8 cellular contexts compared by ENCODE assay signal in the genomic region with DNA sequence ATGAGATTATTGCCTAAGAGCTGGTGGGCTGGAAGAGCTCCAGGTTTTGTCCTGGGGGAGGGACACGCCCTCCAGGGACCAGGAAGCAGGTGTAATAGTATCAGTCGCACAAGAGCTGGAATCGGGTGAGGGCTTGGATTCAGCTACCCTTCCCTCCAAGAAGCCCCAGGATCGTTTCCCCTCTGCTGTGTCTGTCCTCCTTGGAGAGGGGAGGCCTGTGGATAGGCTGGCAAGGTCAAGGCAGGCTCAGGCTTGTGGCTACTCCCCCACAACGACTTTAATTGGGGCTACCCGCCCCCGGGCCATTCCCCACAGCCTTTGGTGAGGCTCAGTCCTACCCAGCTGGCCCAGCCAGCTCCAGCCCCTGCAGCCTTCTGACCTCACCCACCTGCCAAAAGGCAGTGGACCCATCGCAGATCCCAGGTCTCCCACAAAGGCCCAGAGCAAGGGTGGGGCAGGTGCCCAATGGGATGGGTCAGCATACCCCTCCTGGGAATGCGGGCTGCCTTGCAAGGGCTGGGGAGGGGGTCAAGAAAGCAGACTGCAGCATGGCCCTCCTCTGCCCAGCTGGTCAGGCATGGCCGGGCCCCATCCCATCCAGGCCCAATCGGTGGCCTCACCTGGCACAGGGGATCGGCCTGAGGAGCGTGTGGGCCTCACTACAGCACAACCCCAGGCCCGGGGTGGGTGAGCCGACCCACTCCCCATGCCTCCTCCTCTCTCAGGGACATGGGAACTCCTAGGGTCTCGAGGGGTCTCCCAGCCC. TPM values are rescaled to one million over a fixed set of nuclear protein-coding genes. Genes with fewer than 3 reads are reported as not detected.
DNase-seq lines count a peak whose midpoint lies in the region; ATAC-seq and TF ChIP-seq lines count a peak whose summit lies in the region.

No MANE protein-coding gene starts in this region.

- no peaks in the 10 kb centered on the region for H3K36me3 Mint-ChIP-seq in HFFc6 (ENCODE audit: low read depth)
- H3K36me3 Mint-ChIP-seq in activated B cell treated with CpG ODN at 0.5 μM for 24 hours (ENCODE audit: low read depth): peaks cover 3% of the 10 kb centered on the region

- H3K27ac Mint-ChIP-seq in HFFc6 (peak overlapping the region; percentile 45; the same call in 1 of the 2 replicates), activated B cell treated with CpG ODN at 0.5 μM for 24 hours (no peak overlapping the region)

- WGBS in heart left ventricle, 4 donors: 15 to 28% (median 25%) methylated on average over 14 to 16 of the region's 16 CpGs

- peak overlapping the region; percentile 88 to 99 (median 98) for H3K27ac ChIP-seq in heart left ventricle

- peaks cover 0 to 32% (median 18%) of the 10 kb centered on the region in 9 donors for H3K36me3 ChIP-seq in heart left ventricle

- ATAC-seq in activated B cell treated with CpG ODN at 0.5 μM for 24 hours (ENCODE audit: low read depth) (no peak), heart left ventricle (peak in 2 of 4 donors; percentile 1 to 23), sciatic nerve (peak; percentile 7)

- TF ChIP-seq CTCF in AG04449 (IDR thresholded peaks at IDR 0.05; ENCODE audit: insufficient read depth, low read length, missing control alignments) (no peak), HFFc6 (IDR thresholded peaks at IDR 0.05) (no peak), activated B cell treated with CpG ODN at 0.5 μM for 24 hours (IDR thresholded peaks at IDR 0.05) (no peak), heart left ventricle (IDR thresholded peaks at IDR 0.05) (no peak)

- H3K9me3 Mint-ChIP-seq in HFFc6 (no peaks in the 10 kb centered on the region), activated B cell treated with CpG ODN at 0.5 μM for 24 hours (no peaks in the 10 kb centered on the region)

- no peaks in the 10 kb centered on the region for H3K27me3 ChIP-seq in heart left ventricle

- POLR2A ChIA-PET in AG04449 (lab: Yijun Ruan, JAX) (interaction anchor here (0.8 kb wide), 1 partner anchor 13 kb away, joined by 4 read pairs; a partner anchor contains a TSS), activated B cell treated with CpG ODN at 0.5 μM for 24 hours (lab: Charles Lee) (no interaction called here)

- no peaks in the 10 kb centered on the region for H3K9me3 ChIP-seq in heart left ventricle

- peak in 1 of 2 donors; percentile 36 for TF ChIP-seq POLR2A in heart left ventricle (IDR thresholded peaks at IDR 0.05)

- H3K4me3 Mint-ChIP-seq in HFFc6 (peak overlapping the region; percentile 78), activated B cell treated with CpG ODN at 0.5 μM for 24 hours (peak overlapping the region; percentile 67)

- H3K4me1 Mint-ChIP-seq in HFFc6 (ENCODE audit: low read depth) (peaks cover 23% of the 10 kb centered on the region), activated B cell treated with CpG ODN at 0.5 μM for 24 hours (peaks cover 24% of the 10 kb centered on the region)

- intact Hi-C loops in activated B cell treated with CpG ODN at 0.5 μM for 24 hours (cut with micrococcal nuclease): no loop called here
- intact Hi-C loops in heart left ventricle (cut with DNase I): loop anchor here in 2 of 10 donors (5.0 kb wide), 3 partner anchors 45 to 65 kb away; no protein-coding TSS in a partner anchor
- intact Hi-C loops in sciatic nerve (cut with DNase I): no loop called here

- H3K27me3 Mint-ChIP-seq in HFFc6 (ENCODE audit: insufficient read depth) (peaks cover 8% of the 10 kb centered on the region; the same call in 1 of the 2 replicates), activated B cell treated with CpG ODN at 0.5 μM for 24 hours (no peaks in the 10 kb centered on the region)

- DNase-seq in AG04449 (ENCODE audit: low read depth, low spot score) (no peak), HFFc6 (no peak), activated B cell treated with CpG ODN at 0.5 μM for 24 hours (no peak), heart left ventricle (peak; percentile 60 to 81 (median 73)), sciatic nerve (ENCODE audit: low spot score) (no peak), NCI-H146 treated with DMSO at 0.1 percent for 48 hours (lab: John Stamatoyannopoulos, UW; ENCODE audit: unreplicated experiment) (no peak), hippocampal formation (lab: John Stamatoyannopoulos, UW) (no peak)
- DNase-seq in activated CD4-positive, alpha-beta T cell treated with anti-CD3 and anti-CD28 coated beads, Interleukin-2, amount 50 U/mL, for 48 hours: no peak

- peak overlapping the region; percentile 84 for H3K4me3 ChIP-seq in AG04449 (ENCODE audit: low read depth, low read length)
- H3K4me3 ChIP-seq in heart left ventricle: peak overlapping the region; percentile 80 to 100 (median 95)

- peaks cover 5 to 63% (median 56%) of the 10 kb centered on the region in 12 donors for H3K4me1 ChIP-seq in heart left ventricle

- CTCF ChIA-PET in AG04449 (lab: Yijun Ruan, JAX) (interaction anchor here (1.2 to 1.8 kb wide), 2 partner anchors 69 to 70 kb away, joined by 8 to 9 read pairs; no protein-coding TSS in a partner anchor), activated B cell treated with CpG ODN at 0.5 μM for 24 hours (lab: Charles Lee) (interaction anchor here (1.2 kb wide), 1 partner anchor 69 kb away, joined by 3 read pairs; no protein-coding TSS in a partner anchor)

RNA-seq across cellular contexts. Expression of a gene that starts 1.0 kb away (rescaled TPM):
- total RNA-seq in HFFc6 (2021; fragmentation: NEBNext Ultra II Directional; extraction: Animal tissue kit (Norgen Biotek cat#: 25700)): 100 to 1,000 TPM; 212 to 240 (median 229) TPM
- total RNA-seq in activated B cell treated with CpG ODN at 0.5 μM for 24 hours: 33.2 and 39.2 TPM in 2 replicates
- total RNA-seq in heart left ventricle: 1,000 to 10,000 TPM in 3 of 9 donors, 100 to 1,000 TPM in 6; 580 to 1,779 (median 722) TPM
- polyA plus RNA-seq in heart left ventricle: 1,000 to 10,000 TPM in 1 of 2 donors, 100 to 1,000 TPM in 1; 420 to 1,089 TPM
- 554 TPM for total RNA-seq in sciatic nerve

RNA-seq across cellular contexts. Expression of a gene that starts 12.3 kb away (rescaled TPM):
- total RNA-seq in HFFc6 (2021; fragmentation: NEBNext Ultra II Directional; extraction: Animal tissue kit (Norgen Biotek cat#: 25700)): under 1 TPM; 0.21 to 0.71 (median 0.45) TPM
- total RNA-seq in activated B cell treated with CpG ODN at 0.5 μM for 24 hours (not detected in 2 replicates), heart left ventricle (1 to 10 TPM in 1 of 9 donors, under 1 TPM in 8; 0.23 to 3.6 (median 0.56) TPM), sciatic nerve (3.4 TPM)
- under 1 TPM; 0.12 to 0.19 TPM for polyA plus RNA-seq in heart left ventricle

Comparison
In these comparisons a context has a peak if more than half of its experiments do, and no peak if none do; other contexts are left out.
1. DNase-seq: peak in heart left ventricle (5 of 5); none in AG04449 (single experiment), HFFc6 (single experiment), activated B cell treated with CpG ODN at 0.5 μM for 24 hours (single experiment), sciatic nerve (single experiment), NCI-H146 treated with DMSO at 0.1 percent for 48 hours (single experiment), hippocampal formation (0 of 2) and activated CD4-positive, alpha-beta T cell treated with anti-CD3 and anti-CD28 coated beads, Interleukin-2, amount 50 U/mL, for 48 hours (0 of 2).